Comparison of ENCODE assay signal across 6 cellular contexts in genomic region chr20:40029589-40029988, GRCh38.
"Had no signal": no experiment of that assay in that cellular context is flagged by ENCODE, and none has a peak within 500 bp of the region (broad histone marks: within the 10 kb centered on the region; RNA-seq: fewer than 3 reads in every experiment).

No MANE protein-coding gene starts in this region.

- H3K9ac ChIP-seq: KMS-11 had no signal

- H3K27ac ChIP-seq: HL-60, KMS-11 had no signal

- H3K4me2 ChIP-seq: KMS-11 had no signal

- FAIRE-seq: HTR-8/SVneo had no signal

- DNase-seq: IMR-90, KBM-7, KG1 had no signal
